Comparison of ENCODE assay signal across 12 cellular contexts in the genomic region with DNA sequence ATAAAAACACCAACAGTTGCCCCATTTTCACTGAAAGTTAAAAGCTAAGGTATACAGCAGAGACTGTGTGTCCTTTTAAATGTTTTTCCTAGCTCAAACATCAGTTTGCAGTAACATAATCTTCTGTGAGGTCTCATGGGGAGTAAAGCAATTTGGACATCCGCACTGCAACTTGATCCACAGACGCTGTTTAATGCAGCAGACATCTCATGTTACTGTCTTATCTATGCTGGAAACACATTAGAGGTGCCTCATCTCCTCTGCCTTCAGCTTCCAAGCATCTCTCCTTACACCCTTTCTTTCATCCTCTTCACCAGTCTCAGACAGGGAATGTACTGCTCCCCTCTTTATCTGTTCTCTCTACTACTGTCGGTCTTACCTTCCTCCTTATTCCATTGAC. TPM values are rescaled to one million over a fixed set of nuclear protein-coding genes. Genes with fewer than 3 reads are reported as not detected.
DNase-seq lines count a peak whose midpoint lies in the region; ATAC-seq and TF ChIP-seq lines count a peak whose summit lies in the region.
"Had no signal": no experiment of that assay in that cellular context is flagged by ENCODE, and none has a peak within 500 bp of the region (broad histone marks: within the 10 kb centered on the region; RNA-seq: fewer than 3 reads in every experiment).

No MANE protein-coding gene starts in this region.

- H3K27me3 Mint-ChIP-seq in glutamatergic neuron (ENCODE audit: unreplicated experiment) = no peaks in the 10 kb centered on the region
- peaks cover 16% of the 10 kb centered on the region for H3K27me3 Mint-ChIP-seq in activated CD4-positive, alpha-beta T cell treated with anti-CD3 and anti-CD28 coated beads, Interleukin-2, amount 10 ng/mL, durations not matched to agents 7 days and 5 days

- H3K27ac ChIP-seq in A673 (ENCODE audit: low read depth, low read length, poor library complexity, severe bottlenecking) = no peak overlapping the region
- no peak overlapping the region for H3K27ac ChIP-seq in dorsolateral prefrontal cortex

- no peaks in the 10 kb centered on the region for H3K36me3 Mint-ChIP-seq in glutamatergic neuron (ENCODE audit: unreplicated experiment)
- no peaks in the 10 kb centered on the region for H3K36me3 Mint-ChIP-seq in activated CD4-positive, alpha-beta T cell treated with anti-CD3 and anti-CD28 coated beads, Interleukin-2, amount 10 ng/mL, durations not matched to agents 7 days and 5 days (ENCODE audit: low read depth)
- H3K36me3 Mint-ChIP-seq: activated naive CD4-positive, alpha-beta T cell treated with anti-CD3 and anti-CD28 coated beads, Interleukin-2, amount 50 U/mL, for 72 hours had no signal

- H3K4me3 Mint-ChIP-seq in glutamatergic neuron (ENCODE audit: unreplicated experiment) = peak overlapping the region; percentile 27
- no peak overlapping the region for H3K4me3 Mint-ChIP-seq in activated CD4-positive, alpha-beta T cell treated with anti-CD3 and anti-CD28 coated beads, Interleukin-2, amount 10 ng/mL, durations not matched to agents 7 days and 5 days

- CTCF ChIA-PET in A673 (lab: Charles Lee) = no interaction called here
- CTCF ChIA-PET in activated CD4-positive, alpha-beta T cell treated with anti-CD3 and anti-CD28 coated beads, Interleukin-2, amount 10 ng/mL, durations not matched to agents 7 days and 5 days (lab: Charles Lee) = no interaction called here

- H3K36me3 ChIP-seq in A673 (ENCODE audit: insufficient read depth, low read length, poor library complexity, severe bottlenecking) = no peaks in the 10 kb centered on the region
- H3K36me3 ChIP-seq: upper lobe of left lung had no signal

- DNase-seq in A673 (ENCODE audit: low spot score) (peak; percentile 79), NCI-H1436 treated with DMSO at 0.1 percent for 48 hours (lab: John Stamatoyannopoulos, UW) (peak; percentile 85), glutamatergic neuron (no peak), dorsolateral prefrontal cortex (no peak), UCSD-AML1 (lab: John Stamatoyannopoulos, UW; ENCODE audit: unreplicated experiment) (no peak)
- no peak for DNase-seq in activated CD4-positive, alpha-beta T cell treated with anti-CD3 and anti-CD28 coated beads, Interleukin-2, amount 10 ng/mL, durations not matched to agents 7 days and 5 days
- no peak for DNase-seq in activated CD8-positive, alpha-beta memory T cell treated with anti-CD3 and anti-CD28 coated beads, Interleukin-2, amount 50 U/mL, for 48 hours
- DNase-seq: NCI-H2227 treated with DMSO at 0.1 percent for 48 hours, occipital lobe had no signal

- H3K9me3 ChIP-seq in A673 (ENCODE audit: low read depth, low read length, poor library complexity, severe bottlenecking) = no peaks in the 10 kb centered on the region
- H3K9me3 ChIP-seq: upper lobe of left lung had no signal

- H3K4me3 ChIP-seq in A673 (ENCODE audit: low read depth, low read length, poor library complexity, severe bottlenecking) (no peak overlapping the region), dorsolateral prefrontal cortex (no peak overlapping the region)
- H3K4me3 ChIP-seq: upper lobe of left lung had no signal

- TF ChIP-seq CTCF in A673 (conservative IDR thresholded peaks at IDR 0.05; ENCODE audit: low read depth, low read length) (no peak), glutamatergic neuron (IDR thresholded peaks at IDR 0.05; ENCODE audit: partially characterized antibody, unreplicated experiment) (no peak), dorsolateral prefrontal cortex (IDR thresholded peaks at IDR 0.05 in 54 of 56, conservative IDR thresholded peaks at IDR 0.05 in 2 of 56; ENCODE audit: low read depth in 1 of 56, partially characterized antibody in 56 of 56) (no peak)

- H3K27ac Mint-ChIP-seq in glutamatergic neuron (ENCODE audit: unreplicated experiment) = peak overlapping the region; percentile 17
- H3K27ac Mint-ChIP-seq in activated CD4-positive, alpha-beta T cell treated with anti-CD3 and anti-CD28 coated beads, Interleukin-2, amount 10 ng/mL, durations not matched to agents 7 days and 5 days = no peak overlapping the region
- H3K27ac Mint-ChIP-seq: activated naive CD4-positive, alpha-beta T cell treated with anti-CD3 and anti-CD28 coated beads, Interleukin-2, amount 50 U/mL, for 72 hours had no signal

- ATAC-seq in SK-N-SH treated with all-trans-retinoic acid at 6 μM for 48 hours = peak; percentile 91

- peaks cover 22% of the 10 kb centered on the region for H3K4me1 Mint-ChIP-seq in glutamatergic neuron (ENCODE audit: low read depth, unreplicated experiment)
- H3K4me1 Mint-ChIP-seq in activated CD4-positive, alpha-beta T cell treated with anti-CD3 and anti-CD28 coated beads, Interleukin-2, amount 10 ng/mL, durations not matched to agents 7 days and 5 days = no peaks in the 10 kb centered on the region

- no TSS peak for BruUV-seq in A673 (replicated peaks; lab: Mats Ljungman, UMichigan)

- peaks cover 12% of the 10 kb centered on the region for H3K4me1 ChIP-seq in A673 (ENCODE audit: insufficient read depth, low read length, poor library complexity, severe bottlenecking)
- H3K4me1 ChIP-seq: upper lobe of left lung had no signal

- POLR2A ChIA-PET in A673 (lab: Charles Lee; ENCODE audit: low non-redundant PET) = no interaction called here
- POLR2A ChIA-PET in activated CD4-positive, alpha-beta T cell treated with anti-CD3 and anti-CD28 coated beads, Interleukin-2, amount 10 ng/mL, durations not matched to agents 7 days and 5 days (lab: Charles Lee) = no interaction called here

- H3K27me3 ChIP-seq in A673 (replicated peaks; ENCODE audit: insufficient read depth, low read depth, low read length, poor library complexity) = no peaks in the 10 kb centered on the region
- no peaks in the 10 kb centered on the region for H3K27me3 ChIP-seq in dorsolateral prefrontal cortex
- H3K27me3 ChIP-seq: upper lobe of left lung had no signal

- intact Hi-C loops in A673 (cut with micrococcal nuclease; ENCODE audit: unreplicated experiment) = no loop called here
- intact Hi-C loops in dorsolateral prefrontal cortex (cut with DNase I) = no loop called here

- H3K9me3 Mint-ChIP-seq in glutamatergic neuron (ENCODE audit: unreplicated experiment) = no peaks in the 10 kb centered on the region
- no peaks in the 10 kb centered on the region for H3K9me3 Mint-ChIP-seq in activated CD4-positive, alpha-beta T cell treated with anti-CD3 and anti-CD28 coated beads, Interleukin-2, amount 10 ng/mL, durations not matched to agents 7 days and 5 days
- H3K9me3 Mint-ChIP-seq: activated naive CD4-positive, alpha-beta T cell treated with anti-CD3 and anti-CD28 coated beads, Interleukin-2, amount 50 U/mL, for 72 hours had no signal

TF ChIP-seq in SK-N-SH treated with all-trans-retinoic acid at 6 μM for 48 hours, 23 proteins besides CTCF, POLR2A, EP300 and RAD21 (continues in another document):
- no peak for TF ChIP-seq ZFP30 (CRISPR knock-in tag; IDR thresholded peaks at IDR 0.05)
- TF ChIP-seq, protein P1, sequence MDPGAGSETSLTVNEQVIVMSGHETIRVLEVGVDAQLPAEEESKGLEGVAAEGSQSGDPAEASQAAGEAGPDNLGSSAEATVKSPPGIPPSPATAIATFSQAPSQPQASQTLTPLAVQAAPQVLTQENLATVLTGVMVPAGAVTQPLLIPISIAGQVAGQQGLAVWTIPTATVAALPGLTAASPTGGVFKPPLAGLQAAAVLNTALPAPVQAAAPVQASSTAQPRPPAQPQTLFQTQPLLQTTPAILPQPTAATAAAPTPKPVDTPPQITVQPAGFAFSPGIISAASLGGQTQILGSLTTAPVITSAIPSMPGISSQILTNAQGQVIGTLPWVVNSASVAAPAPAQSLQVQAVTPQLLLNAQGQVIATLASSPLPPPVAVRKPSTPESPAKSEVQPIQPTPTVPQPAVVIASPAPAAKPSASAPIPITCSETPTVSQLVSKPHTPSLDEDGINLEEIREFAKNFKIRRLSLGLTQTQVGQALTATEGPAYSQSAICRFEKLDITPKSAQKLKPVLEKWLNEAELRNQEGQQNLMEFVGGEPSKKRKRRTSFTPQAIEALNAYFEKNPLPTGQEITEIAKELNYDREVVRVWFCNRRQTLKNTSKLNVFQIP (CRISPR knock-in tag; IDR thresholded peaks at IDR 0.05; ENCODE audit: borderline replicate concordance, low read depth) = no peak; the same call in 1 of the 2 replicates
- TF ChIP-seq ZNF565 (CRISPR knock-in tag; conservative IDR thresholded peaks at IDR 0.05; ENCODE audit: low read depth) = no peak
- no peak for TF ChIP-seq CSDC2 (CRISPR knock-in tag; IDR thresholded peaks at IDR 0.05)
- TF ChIP-seq, protein P2, sequence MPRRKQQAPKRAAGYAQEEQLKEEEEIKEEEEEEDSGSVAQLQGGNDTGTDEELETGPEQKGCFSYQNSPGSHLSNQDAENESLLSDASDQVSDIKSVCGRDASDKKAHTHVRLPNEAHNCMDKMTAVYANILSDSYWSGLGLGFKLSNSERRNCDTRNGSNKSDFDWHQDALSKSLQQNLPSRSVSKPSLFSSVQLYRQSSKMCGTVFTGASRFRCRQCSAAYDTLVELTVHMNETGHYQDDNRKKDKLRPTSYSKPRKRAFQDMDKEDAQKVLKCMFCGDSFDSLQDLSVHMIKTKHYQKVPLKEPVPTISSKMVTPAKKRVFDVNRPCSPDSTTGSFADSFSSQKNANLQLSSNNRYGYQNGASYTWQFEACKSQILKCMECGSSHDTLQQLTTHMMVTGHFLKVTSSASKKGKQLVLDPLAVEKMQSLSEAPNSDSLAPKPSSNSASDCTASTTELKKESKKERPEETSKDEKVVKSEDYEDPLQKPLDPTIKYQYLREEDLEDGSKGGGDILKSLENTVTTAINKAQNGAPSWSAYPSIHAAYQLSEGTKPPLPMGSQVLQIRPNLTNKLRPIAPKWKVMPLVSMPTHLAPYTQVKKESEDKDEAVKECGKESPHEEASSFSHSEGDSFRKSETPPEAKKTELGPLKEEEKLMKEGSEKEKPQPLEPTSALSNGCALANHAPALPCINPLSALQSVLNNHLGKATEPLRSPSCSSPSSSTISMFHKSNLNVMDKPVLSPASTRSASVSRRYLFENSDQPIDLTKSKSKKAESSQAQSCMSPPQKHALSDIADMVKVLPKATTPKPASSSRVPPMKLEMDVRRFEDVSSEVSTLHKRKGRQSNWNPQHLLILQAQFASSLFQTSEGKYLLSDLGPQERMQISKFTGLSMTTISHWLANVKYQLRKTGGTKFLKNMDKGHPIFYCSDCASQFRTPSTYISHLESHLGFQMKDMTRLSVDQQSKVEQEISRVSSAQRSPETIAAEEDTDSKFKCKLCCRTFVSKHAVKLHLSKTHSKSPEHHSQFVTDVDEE (CRISPR knock-in tag; IDR thresholded peaks at IDR 0.05) = no peak
- no peak for TF ChIP-seq BACH2 (CRISPR knock-in tag; IDR thresholded peaks at IDR 0.05; ENCODE audit: borderline replicate concordance)

RNA-seq across cellular contexts. Expression of a gene that starts 53.7 kb away (rescaled TPM):
- 68.7 and 70.1 TPM in 2 replicates for total RNA-seq in A673 (2021)
- total RNA-seq in glutamatergic neuron (ENCODE audit: unreplicated experiment) = 36.2 TPM
- total RNA-seq in dorsolateral prefrontal cortex = 10 to 100 TPM; 29.5 to 78.3 (median 50.7) TPM
- 100 to 1,000 TPM; 104 to 105 TPM for total RNA-seq in activated CD4-positive, alpha-beta T cell treated with anti-CD3 and anti-CD28 coated beads, Interleukin-2, amount 10 ng/mL, durations not matched to agents 7 days and 5 days

Comparison
In these comparisons a context has a peak if more than half of its experiments do, and no peak if none do; other contexts are left out.
1. DNase-seq: peak in A673 (single experiment) and NCI-H1436 treated with DMSO at 0.1 percent for 48 hours (single experiment); none in glutamatergic neuron (single experiment), dorsolateral prefrontal cortex (0 of 10), UCSD-AML1 (single experiment), activated CD4-positive, alpha-beta T cell treated with anti-CD3 and anti-CD28 coated beads, Interleukin-2, amount 10 ng/mL, durations not matched to agents 7 days and 5 days (single experiment) and activated CD8-positive, alpha-beta memory T cell treated with anti-CD3 and anti-CD28 coated beads, Interleukin-2, amount 50 U/mL, for 48 hours (single experiment).